ENCODE assay signal across 26 cellular contexts in genomic region chr4:26594778-26595177, GRCh38.
"Had no signal": no experiment of that assay in that cellular context is flagged by ENCODE, and none has a peak within 500 bp of the region (broad histone marks: within the 10 kb centered on the region; RNA-seq: fewer than 3 reads in every experiment).

No MANE protein-coding gene starts in this region.

- H3K36me3 ChIP-seq: left ventricle myocardium inferior, ovary, prostate gland, thyroid gland, transverse colon, upper lobe of right lung had no signal

- H3K27me3 Mint-ChIP-seq: natural killer cell treated with Interleukin-12 subunit alpha and Interleukin-12 subunit beta and Interleukin-15 and Interleukin-18, amount 100 ng/mL, for 72 hours; stimulated activated naive B cell treated with anti-CD40 and anti-IgM and Interleukin-4, amounts not matched to agents 10 μg/mL and 1 μg/mL and 100 μg/mL, for 72 hours; stimulated activated naive CD8-positive, alpha-beta T cell treated with anti-CD3 and anti-CD28 coated beads, Interleukin-15, Interleukin-2, amounts not matched to agents 100 ng/mL and 50 ng/mL, for 24 hours had no signal

- H3K27ac ChIP-seq: left ventricle myocardium inferior, ovary, prostate gland, skin epidermis, testis, thyroid gland, transverse colon, upper lobe of right lung had no signal

- ATAC-seq: naive thymus-derived CD4-positive, alpha-beta T cell; natural killer cell treated with Interleukin-12 subunit alpha and Interleukin-12 subunit beta and Interleukin-15 and Interleukin-18, amount 100 ng/mL, for 72 hours; right cardiac atrium; sciatic nerve; stimulated activated naive B cell treated with anti-CD40 and anti-IgM and Interleukin-4, amounts not matched to agents 10 μg/mL and 1 μg/mL and 100 μg/mL, for 72 hours; upper lobe of right lung had no signal

- H3K36me3 Mint-ChIP-seq: natural killer cell treated with Interleukin-12 subunit alpha and Interleukin-12 subunit beta and Interleukin-15 and Interleukin-18, amount 100 ng/mL, for 72 hours had no signal

- H3K27ac Mint-ChIP-seq: mesothelial cell of epicardium; naive thymus-derived CD4-positive, alpha-beta T cell; natural killer cell treated with Interleukin-12 subunit alpha and Interleukin-12 subunit beta and Interleukin-15 and Interleukin-18, amount 100 ng/mL, for 72 hours; stimulated activated naive B cell treated with anti-CD40 and anti-IgM and Interleukin-4, amounts not matched to agents 10 μg/mL and 1 μg/mL and 100 μg/mL, for 72 hours; stimulated activated naive CD8-positive, alpha-beta T cell treated with anti-CD3 and anti-CD28 coated beads, Interleukin-15, Interleukin-2, amounts not matched to agents 100 ng/mL and 50 ng/mL, for 24 hours had no signal

- H3K4me3 ChIP-seq: left ventricle myocardium inferior, lung, ovary, prostate gland, skin epidermis, testis, thyroid gland, transverse colon, upper lobe of right lung had no signal

- H3K9me3 Mint-ChIP-seq: natural killer cell treated with Interleukin-12 subunit alpha and Interleukin-12 subunit beta and Interleukin-15 and Interleukin-18, amount 100 ng/mL, for 72 hours; stimulated activated naive CD8-positive, alpha-beta T cell treated with anti-CD3 and anti-CD28 coated beads, Interleukin-15, Interleukin-2, amounts not matched to agents 100 ng/mL and 50 ng/mL, for 24 hours had no signal

- FAIRE-seq: urothelium cell line had no signal

- H3K27me3 ChIP-seq: ovary, testis, thyroid gland, transverse colon, upper lobe of right lung had no signal

- DNase-seq: hypothalamus; immature natural killer cell; islet precursor cell; left ventricle myocardium inferior; mesendoderm; naive thymus-derived CD4-positive, alpha-beta T cell; ovary; retina; right cardiac atrium; stimulated activated CD4-positive, alpha-beta T cell treated with anti-CD3 and anti-CD28 coated beads, Interleukin-12 subunit alpha, Interleukin-12 subunit beta, amount 100 ng/mL, for 4 hours; stimulated activated CD4-positive, alpha-beta T cell treated with anti-CD3 and anti-CD28 coated beads, Interleukin-15, amount 100 ng/mL, for 24 hours; stimulated activated CD4-positive, alpha-beta T cell treated with anti-CD3 and anti-CD28 coated beads, Interleukin-2, amount 100 ng/mL, for 24 hours; stimulated activated CD4-positive, alpha-beta T cell treated with anti-CD3 and anti-CD28 coated beads, Interleukin-4, amount 100 ng/mL, for 1 hour; stimulated activated naive B cell treated with anti-CD40 and anti-IgM and Interleukin-4, amounts not matched to agents 10 μg/mL and 1 μg/mL and 100 μg/mL, for 72 hours; testis; thyroid gland; transverse colon; upper lobe of right lung had no signal

- H3K4me1 ChIP-seq: left ventricle myocardium inferior, prostate gland, testis, thyroid gland, transverse colon, upper lobe of right lung had no signal

- H3K9me3 ChIP-seq: left ventricle myocardium inferior, ovary, prostate gland, testis, thyroid gland, transverse colon, upper lobe of right lung had no signal

- H3K4me3 Mint-ChIP-seq: immature natural killer cell; mesothelial cell of epicardium; naive thymus-derived CD4-positive, alpha-beta T cell; natural killer cell treated with Interleukin-12 subunit alpha and Interleukin-12 subunit beta and Interleukin-15 and Interleukin-18, amount 100 ng/mL, for 72 hours; stimulated activated naive B cell treated with anti-CD40 and anti-IgM and Interleukin-4, amounts not matched to agents 10 μg/mL and 1 μg/mL and 100 μg/mL, for 72 hours; stimulated activated naive CD8-positive, alpha-beta T cell treated with anti-CD3 and anti-CD28 coated beads, Interleukin-15, Interleukin-2, amounts not matched to agents 100 ng/mL and 50 ng/mL, for 24 hours had no signal
